15 cellular contexts compared by ENCODE assay signal in genomic region chr4:67712650-67713530, GRCh38. TPM values are rescaled to one million over a fixed set of nuclear protein-coding genes. Genes with fewer than 3 reads are reported as not detected.
A peak's percentile ranks its signal among the peaks of the same experiment; 100 is the strongest.
DNase-seq lines count a peak whose midpoint lies in the region; ATAC-seq and TF ChIP-seq lines count a peak whose summit lies in the region.
"Had no signal": no experiment of that assay in that cellular context is flagged by ENCODE, and none has a peak within 500 bp of the region (broad histone marks: within the 10 kb centered on the region; RNA-seq: fewer than 3 reads in every experiment).

No MANE protein-coding gene starts in this region.

- no peak for TF ChIP-seq EP300 in upper lobe of left lung (IDR thresholded peaks at IDR 0.05)

- H3K36me3 ChIP-seq in CD4-positive, CD25-positive, alpha-beta regulatory T cell (ENCODE audit: control insufficient read depth, insufficient read depth, low read length): peaks cover 7% of the 10 kb centered on the region
- H3K36me3 ChIP-seq in HUES48 (ENCODE audit: control insufficient read depth, insufficient read depth, low read length) (no peaks in the 10 kb centered on the region; the same call in 1 of the 2 replicates), mesodermal cell (ENCODE audit: control insufficient read depth, insufficient read depth, low read length) (peaks cover 15% of the 10 kb centered on the region), upper lobe of left lung (peaks cover 0 to 5% (median 2%) of the 10 kb centered on the region in 4 donors), right atrium auricular region (no peaks in the 10 kb centered on the region)
- H3K36me3 ChIP-seq: adrenal gland, heart left ventricle had no signal

- ATAC-seq in CD4-positive, CD25-positive, alpha-beta regulatory T cell (ENCODE audit: low read depth in 2 of 2): no peak
- no peak for ATAC-seq in upper lobe of left lung (ENCODE audit: low FRiP score in 2 of 2)

- H3K4me3 Mint-ChIP-seq in CD4-positive, CD25-positive, alpha-beta regulatory T cell: no peak overlapping the region
- no peak overlapping the region for H3K4me3 Mint-ChIP-seq in activated naive CD8-positive, alpha-beta T cell

- peaks cover 24 to 39% (median 26%) of the 10 kb centered on the region in 4 donors for H3K4me1 Mint-ChIP-seq in CD4-positive, CD25-positive, alpha-beta regulatory T cell
- peaks cover 25% of the 10 kb centered on the region for H3K4me1 Mint-ChIP-seq in activated naive CD8-positive, alpha-beta T cell (ENCODE audit: low read depth)

- peaks cover 0 to 4% (median 0%) of the 10 kb centered on the region in 7 donors for H3K9me3 Mint-ChIP-seq in CD4-positive, CD25-positive, alpha-beta regulatory T cell
- peaks cover 6% of the 10 kb centered on the region for H3K9me3 Mint-ChIP-seq in activated naive CD8-positive, alpha-beta T cell (ENCODE audit: low read depth)

- DNase-seq in CD4-positive, CD25-positive, alpha-beta regulatory T cell: no peak
- DNase-seq in upper lobe of left lung (no peak), NCI-H524 treated with DMSO at 0.1 percent for 48 hours (lab: John Stamatoyannopoulos, UW) (no peak), right atrium auricular region (ENCODE audit: low spot score) (no peak), midbrain (lab: John Stamatoyannopoulos, UW) (no peak)
- DNase-seq: adrenal gland; heart left ventricle; MM.1S; NCI-H2171 treated with DMSO at 0.1 percent for 48 hours; stimulated activated CD4-positive, alpha-beta T cell treated with anti-CD3 and anti-CD28 coated beads, Interleukin-15, amount 100 ng/mL, for 24 hours; tibial artery had no signal

- 81 to 95% methylated on average over 6 of the region's 7 CpGs for WGBS in mesodermal cell (ENCODE audit: insufficient coverage in 2 of 2), 2 experiments
- 81 to 85% methylated on average over 4 to 6 of the region's 7 CpGs for WGBS in upper lobe of left lung, 2 donors

- no peak overlapping the region for H3K27ac ChIP-seq in CD4-positive, CD25-positive, alpha-beta regulatory T cell (ENCODE audit: insufficient read depth, low read length, poor library complexity, severe bottlenecking)
- H3K27ac ChIP-seq in HUES48 (ENCODE audit: low read depth, low read length) (peak overlapping the region; percentile 34), mesodermal cell (ENCODE audit: low read depth, low read length, severe bottlenecking) (peak overlapping the region; percentile 85), upper lobe of left lung (no peak overlapping the region), right atrium auricular region (no peak overlapping the region)
- H3K27ac ChIP-seq: heart left ventricle, tibial artery had no signal

- H3K27ac Mint-ChIP-seq in CD4-positive, CD25-positive, alpha-beta regulatory T cell: peak overlapping the region; percentile 46 to 79 (median 59)
- H3K27ac Mint-ChIP-seq in activated naive CD8-positive, alpha-beta T cell: peak overlapping the region; percentile 46

- H3K4me1 ChIP-seq in CD4-positive, CD25-positive, alpha-beta regulatory T cell (ENCODE audit: control insufficient read depth, insufficient read depth, low read length, poor library complexity, severe bottlenecking): no peaks in the 10 kb centered on the region
- H3K4me1 ChIP-seq in HUES48 (ENCODE audit: control insufficient read depth, insufficient read depth, low read length): peaks cover 35% of the 10 kb centered on the region
- peaks cover 28% of the 10 kb centered on the region for H3K4me1 ChIP-seq in mesodermal cell (ENCODE audit: control insufficient read depth, insufficient read depth, low read length, poor library complexity, severe bottlenecking)
- H3K4me1 ChIP-seq in upper lobe of left lung: peaks cover 0 to 5% (median 2%) of the 10 kb centered on the region in 4 donors
- peaks cover 0 to 13% of the 10 kb centered on the region in 2 donors for H3K4me1 ChIP-seq in right atrium auricular region
- H3K4me1 ChIP-seq: tibial artery had no signal

- no peak overlapping the region for H3K4me3 ChIP-seq in CD4-positive, CD25-positive, alpha-beta regulatory T cell (ENCODE audit: low read depth, low read length)
- H3K4me3 ChIP-seq in HUES48 (ENCODE audit: low read depth, low read length) (no peak overlapping the region), mesodermal cell (ENCODE audit: extremely low read depth, insufficient read depth, low read length, poor library complexity, severe bottlenecking) (no peak overlapping the region), upper lobe of left lung (no peak overlapping the region), right atrium auricular region (no peak overlapping the region)
- H3K4me3 ChIP-seq: adrenal gland, heart left ventricle, tibial artery had no signal

- no peak for TF ChIP-seq POLR2A in upper lobe of left lung (IDR thresholded peaks at IDR 0.05)

- peaks cover 26% of the 10 kb centered on the region for H3K36me3 Mint-ChIP-seq in CD4-positive, CD25-positive, alpha-beta regulatory T cell
- H3K36me3 Mint-ChIP-seq in activated naive CD8-positive, alpha-beta T cell: peaks cover 14% of the 10 kb centered on the region

- no peak overlapping the region for H3K9ac ChIP-seq in HUES48 (ENCODE audit: low read depth, low read length)

- TF ChIP-seq CTCF in upper lobe of left lung (IDR thresholded peaks at IDR 0.05): no peak
- no peak for TF ChIP-seq CTCF in right atrium auricular region (IDR thresholded peaks at IDR 0.05)

- H3K27me3 Mint-ChIP-seq in CD4-positive, CD25-positive, alpha-beta regulatory T cell: no peaks in the 10 kb centered on the region
- H3K27me3 Mint-ChIP-seq in activated naive CD8-positive, alpha-beta T cell: no peaks in the 10 kb centered on the region

- no peaks in the 10 kb centered on the region for H3K27me3 ChIP-seq in CD4-positive, CD25-positive, alpha-beta regulatory T cell (ENCODE audit: control insufficient read depth, insufficient read depth, low read length)
- H3K27me3 ChIP-seq in HUES48 (ENCODE audit: control insufficient read depth, insufficient read depth, low read length): no peaks in the 10 kb centered on the region
- H3K27me3 ChIP-seq in upper lobe of left lung: no peaks in the 10 kb centered on the region
- no peaks in the 10 kb centered on the region for H3K27me3 ChIP-seq in right atrium auricular region
- H3K27me3 ChIP-seq: adrenal gland, heart left ventricle, tibial artery had no signal

- H3K9me3 ChIP-seq in CD4-positive, CD25-positive, alpha-beta regulatory T cell (ENCODE audit: control insufficient read depth in 2 of 2, low read length in 2 of 2): no peaks in the 10 kb centered on the region
- H3K9me3 ChIP-seq in HUES48 (ENCODE audit: control insufficient read depth, insufficient read depth, low read length): no peaks in the 10 kb centered on the region
- no peaks in the 10 kb centered on the region for H3K9me3 ChIP-seq in mesodermal cell (ENCODE audit: control insufficient read depth, low read length)
- H3K9me3 ChIP-seq in upper lobe of left lung: no peaks in the 10 kb centered on the region
- H3K9me3 ChIP-seq in right atrium auricular region: no peaks in the 10 kb centered on the region
- H3K9me3 ChIP-seq: adrenal gland, heart left ventricle, tibial artery had no signal

RNA-seq across cellular contexts. Expression of gene UBA6, which starts 11.9 kb away (rescaled TPM):
- 64.1 TPM for total RNA-seq in CD4-positive, CD25-positive, alpha-beta regulatory T cell
- 10 to 100 TPM; 21.6 to 32.0 (median 28.7) TPM for polyA plus RNA-seq in CD4-positive, CD25-positive, alpha-beta regulatory T cell
- polyA plus RNA-seq in mesodermal cell (2013, experiment 1 of 2): 57.0 TPM
- polyA plus RNA-seq in mesodermal cell (2013, experiment 2 of 2): 55.5 TPM
- total RNA-seq in upper lobe of left lung: 10 to 100 TPM; 13.9 to 63.9 (median 45.2) TPM
- 10 to 100 TPM; 22.4 to 28.6 TPM for total RNA-seq in right atrium auricular region

RNA-seq across cellular contexts. Expression of gene GNRHR, which starts 41.3 kb away (rescaled TPM):
- not detected for total RNA-seq in CD4-positive, CD25-positive, alpha-beta regulatory T cell
- under 1 TPM in 2 of 4 donors, not detected in 2; 0.13 to 0.16 TPM for polyA plus RNA-seq in CD4-positive, CD25-positive, alpha-beta regulatory T cell
- polyA plus RNA-seq in mesodermal cell (2013, experiment 1 of 2): not detected
- polyA plus RNA-seq in mesodermal cell (2013, experiment 2 of 2): not detected
- total RNA-seq in upper lobe of left lung (not detected), right atrium auricular region (not detected)
- total RNA-seq: heart left ventricle, myocyte had no signal
- polyA plus RNA-seq: heart left ventricle had no signal

Comparison
In these comparisons a context has a peak if more than half of its experiments do, and no peak if none do; other contexts are left out.
1. H3K27ac ChIP-seq: peak in HUES48 (single experiment) and mesodermal cell (single experiment); none in CD4-positive, CD25-positive, alpha-beta regulatory T cell (single experiment), upper lobe of left lung (0 of 4) and right atrium auricular region (0 of 2).